ENCODE assay signal across 9 cellular contexts in genomic region chr5:68290260-68290674, GRCh38.
DNase-seq lines count a peak whose midpoint lies in the region; ATAC-seq, FAIRE-seq and TF ChIP-seq lines count a peak whose summit lies in the region.
"Had no signal": no experiment of that assay in that cellular context is flagged by ENCODE, and none has a peak within 500 bp of the region (broad histone marks: within the 10 kb centered on the region; RNA-seq: fewer than 3 reads in every experiment).

No MANE protein-coding gene starts in this region.

- H3K4me1 Mint-ChIP-seq in T-helper 17 cell, result peaks cover 53% of the 10 kb centered on the region

- H3K9me3 ChIP-seq in T-helper 17 cell (ENCODE audit: control insufficient read depth, low read length, poor library complexity, severe bottlenecking), result no peaks in the 10 kb centered on the region
- H3K9me3 ChIP-seq in pancreas, result no peaks in the 10 kb centered on the region

- 19% methylated on average over 4 of the region's 4 CpGs for WGBS in pancreas, 2 donors

- no peak for TF ChIP-seq CTCF in BJ (IDR thresholded peaks at IDR 0.05; ENCODE audit: insufficient read depth, low read depth, low read length)
- TF ChIP-seq CTCF in pancreas (IDR thresholded peaks at IDR 0.05), result no peak

- peak overlapping the region; percentile 81 for H3K27ac Mint-ChIP-seq in T-helper 17 cell
- H3K27ac Mint-ChIP-seq: activated naive CD4-positive, alpha-beta T cell treated with anti-CD3 and anti-CD28 coated beads for 36 hours had no signal

- FAIRE-seq in pancreas (lab: Jason Lieb, UNC), result peak; percentile 51

- no peaks in the 10 kb centered on the region for H3K27me3 ChIP-seq in BJ (ENCODE audit: control insufficient read depth, insufficient read depth, low read length)
- H3K27me3 ChIP-seq in pancreas, result no peaks in the 10 kb centered on the region

- H3K36me3 Mint-ChIP-seq in T-helper 17 cell (ENCODE audit: low read depth), result peaks cover 9% of the 10 kb centered on the region

- CTCF ChIA-PET in BJ (lab: Yijun Ruan, JAX), result interaction anchor here (0.9 kb wide), 1 partner anchor 679 kb away, joined by 4 read pairs; no protein-coding TSS in a partner anchor

- 0 out of 2 replicates have a peak overlapping the region, but pooled peaks have one; percentile 1 for H3K4me3 ChIP-seq in BJ (ENCODE audit: low read depth, low read length)
- H3K4me3 ChIP-seq in pancreas, result peak overlapping the region in 2 of 4 donors; percentile 1 to 3

- no peaks in the 10 kb centered on the region for H3K27me3 Mint-ChIP-seq in T-helper 17 cell

- peak overlapping the region in 1 of 4 donors; percentile 81 for H3K27ac ChIP-seq in pancreas

- peaks cover 15 to 37% (median 34%) of the 10 kb centered on the region in 3 donors for H3K4me1 ChIP-seq in pancreas

- intact Hi-C loops in pancreas (cut with DNase I), result loop anchor here in 1 of 3 donors (10.0 kb wide), 1 partner anchor 175 kb away; no protein-coding TSS in a partner anchor

- POLR2A ChIA-PET in BJ (lab: Charles Lee), result no interaction called here

- H3K4me3 Mint-ChIP-seq in T-helper 17 cell, result peak overlapping the region; percentile 19
- H3K4me3 Mint-ChIP-seq: activated naive CD4-positive, alpha-beta T cell treated with anti-CD3 and anti-CD28 coated beads for 36 hours had no signal

- no peak for DNase-seq in BJ (ENCODE audit: low read depth)
- no peak for DNase-seq in T-helper 17 cell
- peak; percentile 36 for DNase-seq in glomerular visceral epithelial cell (ENCODE audit: extremely low spot score)
- peak in 1 of 6 donors; percentile 26 for DNase-seq in pancreas
- DNase-seq in UCSD-AML1 (lab: John Stamatoyannopoulos, UW; ENCODE audit: unreplicated experiment), result no peak
- DNase-seq in activated naive CD4-positive, alpha-beta T cell treated with anti-CD3 and anti-CD28 coated beads, Interleukin-2, amount 50 U/mL, for 16 hours, result no peak
- DNase-seq: activated naive CD4-positive, alpha-beta T cell treated with anti-CD3 and anti-CD28 coated beads for 36 hours had no signal

- no peak for ATAC-seq in T-helper 17 cell
- peak in 3 of 4 donors; percentile 17 to 28 (median 20) for ATAC-seq in pancreas
- no peak for ATAC-seq in GM21423 (IDR thresholded peaks at IDR 0.05; ENCODE audit: unreplicated experiment)
- ATAC-seq in HG03045 (IDR thresholded peaks at IDR 0.05; ENCODE audit: unreplicated experiment), result no peak

- peaks cover 3% of the 10 kb centered on the region for H3K36me3 ChIP-seq in BJ (ENCODE audit: control insufficient read depth, insufficient read depth, low read length)
- H3K36me3 ChIP-seq in pancreas, result peaks cover 0 to 17% (median 0%) of the 10 kb centered on the region in 3 donors

Comparison
In these comparisons a context has a peak if more than half of its experiments do, and no peak if none do; other contexts are left out.
1. ATAC-seq: peak in pancreas (3 of 4); none in T-helper 17 cell (single experiment), GM21423 (single experiment) and HG03045 (single experiment).